In genomic region chr17:18650094-18650493, GRCh38 we compare ENCODE assay signal across 10 cellular contexts. TPM values are rescaled to one million over a fixed set of nuclear protein-coding genes. Genes with fewer than 3 reads are reported as not detected.
DNase-seq lines count a peak whose midpoint lies in the region; ATAC-seq lines count a peak whose summit lies in the region.
"Not testable (repeated sequence)": the region's sequence is repeated elsewhere in the genome, so short reads cannot be mapped to it uniquely, and the experiment has no call there.
"Had no signal": no experiment of that assay in that cellular context is flagged by ENCODE, and none has a peak within 500 bp of the region (broad histone marks: within the 10 kb centered on the region; RNA-seq: fewer than 3 reads in every experiment).

No MANE protein-coding gene starts in this region.

- ATAC-seq in GM18868 (IDR thresholded peaks at IDR 0.05; ENCODE audit: unreplicated experiment) (peak; percentile 35), T-cell (replicated peaks in 1 of 4) (peak; percentile 45 to 52 (median 49)), memory B cell (ENCODE audit: low read depth) (peak; percentile 41)
- peak; percentile 65 for ATAC-seq in activated CD8-positive, alpha-beta T cell treated with anti-CD3 and anti-CD28 coated beads, Interleukin-2, amount 10 ng/mL, durations not matched to agents 7 days and 5 days
- ATAC-seq in activated naive CD4-positive, alpha-beta T cell treated with anti-CD3 and anti-CD28 coated beads, Interleukin-2, amount 50 U/mL, for 72 hours = peak; percentile 64 to 68
- ATAC-seq in natural killer cell treated with Interleukin-12 subunit alpha and Interleukin-12 subunit beta and Interleukin-15 and Interleukin-18, amount 100 ng/mL, for 72 hours = peak; percentile 67 to 68

- DNase-seq in T-cell; activated CD8-positive, alpha-beta T cell treated with anti-CD3 and anti-CD28 coated beads, Interleukin-2, amount 10 ng/mL, durations not matched to agents 7 days and 5 days; activated naive CD4-positive, alpha-beta T cell treated with anti-CD3 and anti-CD28 coated beads, Interleukin-2, amount 50 U/mL, for 72 hours (ENCODE audit: low spot score in 2 of 2); memory B cell (ENCODE audit: low spot score in 2 of 2); natural killer cell treated with Interleukin-12 subunit alpha and Interleukin-12 subunit beta and Interleukin-15 and Interleukin-18, amount 100 ng/mL, for 72 hours (ENCODE audit: low spot score): not testable (repeated sequence)
- DNase-seq in iPS-NIHi11 (ENCODE audit: low spot score) = peak; percentile 1

- H3K4me1 Mint-ChIP-seq in T-cell; activated CD8-positive, alpha-beta T cell treated with anti-CD3 and anti-CD28 coated beads, Interleukin-2, amount 10 ng/mL, durations not matched to agents 7 days and 5 days (ENCODE audit: low read depth); memory B cell; natural killer cell treated with Interleukin-12 subunit alpha and Interleukin-12 subunit beta and Interleukin-15 and Interleukin-18, amount 100 ng/mL, for 72 hours (ENCODE audit: low read depth in 2 of 2): not testable (repeated sequence)

- H3K27me3 Mint-ChIP-seq in T-cell; activated CD8-positive, alpha-beta T cell treated with anti-CD3 and anti-CD28 coated beads, Interleukin-2, amount 10 ng/mL, durations not matched to agents 7 days and 5 days (ENCODE audit: low read depth); memory B cell: not testable (repeated sequence)
- H3K27me3 Mint-ChIP-seq in natural killer cell treated with Interleukin-12 subunit alpha and Interleukin-12 subunit beta and Interleukin-15 and Interleukin-18, amount 100 ng/mL, for 72 hours = peaks cover 9 to 12% of the 10 kb centered on the region in 2 donors

- not testable (repeated sequence) for H3K27ac Mint-ChIP-seq in T-cell; activated CD8-positive, alpha-beta T cell treated with anti-CD3 and anti-CD28 coated beads, Interleukin-2, amount 10 ng/mL, durations not matched to agents 7 days and 5 days; activated naive CD4-positive, alpha-beta T cell treated with anti-CD3 and anti-CD28 coated beads, Interleukin-2, amount 50 U/mL, for 72 hours; memory B cell; natural killer cell treated with Interleukin-12 subunit alpha and Interleukin-12 subunit beta and Interleukin-15 and Interleukin-18, amount 100 ng/mL, for 72 hours

- H3K9me3 Mint-ChIP-seq in T-cell; activated CD8-positive, alpha-beta T cell treated with anti-CD3 and anti-CD28 coated beads, Interleukin-2, amount 10 ng/mL, durations not matched to agents 7 days and 5 days (ENCODE audit: insufficient read depth); activated naive CD4-positive, alpha-beta T cell treated with anti-CD3 and anti-CD28 coated beads, Interleukin-2, amount 50 U/mL, for 72 hours; memory B cell; natural killer cell treated with Interleukin-12 subunit alpha and Interleukin-12 subunit beta and Interleukin-15 and Interleukin-18, amount 100 ng/mL, for 72 hours: not testable (repeated sequence)

- H3K4me3 Mint-ChIP-seq in T-cell; activated CD8-positive, alpha-beta T cell treated with anti-CD3 and anti-CD28 coated beads, Interleukin-2, amount 10 ng/mL, durations not matched to agents 7 days and 5 days; memory B cell; natural killer cell treated with Interleukin-12 subunit alpha and Interleukin-12 subunit beta and Interleukin-15 and Interleukin-18, amount 100 ng/mL, for 72 hours: not testable (repeated sequence)

- POLR2A ChIA-PET in T-cell (lab: Charles Lee); activated CD8-positive, alpha-beta T cell treated with anti-CD3 and anti-CD28 coated beads, Interleukin-2, amount 10 ng/mL, durations not matched to agents 7 days and 5 days (lab: Charles Lee): not testable (repeated sequence)

- CTCF ChIA-PET in T-cell (lab: Charles Lee); activated CD8-positive, alpha-beta T cell treated with anti-CD3 and anti-CD28 coated beads, Interleukin-2, amount 10 ng/mL, durations not matched to agents 7 days and 5 days (lab: Charles Lee): not testable (repeated sequence)

- not testable (repeated sequence) for H3K36me3 Mint-ChIP-seq in T-cell; activated CD8-positive, alpha-beta T cell treated with anti-CD3 and anti-CD28 coated beads, Interleukin-2, amount 10 ng/mL, durations not matched to agents 7 days and 5 days (ENCODE audit: low read depth); activated naive CD4-positive, alpha-beta T cell treated with anti-CD3 and anti-CD28 coated beads, Interleukin-2, amount 50 U/mL, for 72 hours; memory B cell; natural killer cell treated with Interleukin-12 subunit alpha and Interleukin-12 subunit beta and Interleukin-15 and Interleukin-18, amount 100 ng/mL, for 72 hours

RNA-seq across cellular contexts. Expression of gene TBC1D28, which starts 5.9 kb away (rescaled TPM):
- under 1 TPM in 1 of 5 donors, not detected in 4; 0.39 TPM for total RNA-seq in T-cell
- total RNA-seq in activated CD8-positive, alpha-beta T cell treated with anti-CD3 and anti-CD28 coated beads, Interleukin-2, amount 10 ng/mL, durations not matched to agents 7 days and 5 days = not detected
- total RNA-seq in activated naive CD4-positive, alpha-beta T cell treated with anti-CD3 and anti-CD28 coated beads, Interleukin-2, amount 50 U/mL, for 72 hours = not detected
- not detected for total RNA-seq in natural killer cell treated with Interleukin-12 subunit alpha and Interleukin-12 subunit beta and Interleukin-15 and Interleukin-18, amount 100 ng/mL, for 72 hours
- total RNA-seq: Daoy, GM23248, H7 had no signal

RNA-seq across cellular contexts. Expression of gene FOXO3B, which starts 32.0 kb away (rescaled TPM):
- total RNA-seq in T-cell = 1 to 10 TPM; 3.2 to 8.6 (median 7.6) TPM
- 1 to 10 TPM; 4.4 to 5.8 TPM for total RNA-seq in activated CD8-positive, alpha-beta T cell treated with anti-CD3 and anti-CD28 coated beads, Interleukin-2, amount 10 ng/mL, durations not matched to agents 7 days and 5 days
- total RNA-seq in activated naive CD4-positive, alpha-beta T cell treated with anti-CD3 and anti-CD28 coated beads, Interleukin-2, amount 50 U/mL, for 72 hours = 1 to 10 TPM; 2.1 to 4.6 TPM
- 1 to 10 TPM; 3.8 to 9.6 TPM for total RNA-seq in natural killer cell treated with Interleukin-12 subunit alpha and Interleukin-12 subunit beta and Interleukin-15 and Interleukin-18, amount 100 ng/mL, for 72 hours
